ENCODE assay signal across 30 cellular contexts in genomic region chr18:23176701-23177432, GRCh38.
"Had no signal": no experiment of that assay in that cellular context is flagged by ENCODE, and none has a peak within 500 bp of the region (broad histone marks: within the 10 kb centered on the region; RNA-seq: fewer than 3 reads in every experiment).

No MANE protein-coding gene starts in this region.

- H3K27ac Mint-ChIP-seq: activated CD4-positive, alpha-beta memory T cell treated with anti-CD3 and anti-CD28 coated beads, Interleukin-2, amount 10 ng/mL, durations not matched to agents 7 days and 5 days; activated CD4-positive, alpha-beta T cell treated with anti-CD3 and anti-CD28 coated beads for 36 hours; activated naive CD4-positive, alpha-beta T cell treated with anti-CD3 and anti-CD28 coated beads for 36 hours; activated naive CD8-positive, alpha-beta T cell; activated T-helper 17 cell treated with anti-CD3 and anti-CD28 coated beads, Interleukin-2, amount 50 U/mL, for 72 hours; brain had no signal

- FAIRE-seq: astrocyte had no signal

- H3K27me3 Mint-ChIP-seq: activated naive CD8-positive, alpha-beta T cell had no signal

- H3K27me3 ChIP-seq: cardiac muscle cell, MG63, SJCRH30 had no signal

- H3K9me3 ChIP-seq: MG63, SJCRH30, SK-N-SH had no signal

- H3K4me3 Mint-ChIP-seq: activated CD4-positive, alpha-beta memory T cell treated with anti-CD3 and anti-CD28 coated beads, Interleukin-2, amount 10 ng/mL, durations not matched to agents 7 days and 5 days; activated CD4-positive, alpha-beta T cell treated with anti-CD3 and anti-CD28 coated beads for 36 hours; activated naive CD4-positive, alpha-beta T cell treated with anti-CD3 and anti-CD28 coated beads for 36 hours; activated naive CD8-positive, alpha-beta T cell; activated T-helper 17 cell treated with anti-CD3 and anti-CD28 coated beads, Interleukin-2, amount 50 U/mL, for 72 hours; brain had no signal

- H3K36me3 ChIP-seq: cardiac muscle cell, MG63, SJCRH30 had no signal

- ATAC-seq: activated CD4-positive, alpha-beta T cell treated with anti-CD3 and anti-CD28 coated beads for 36 hours; activated T-helper 17 cell treated with anti-CD3 and anti-CD28 coated beads, Interleukin-2, amount 50 U/mL, for 72 hours; Panc1 had no signal

- H3K4me1 Mint-ChIP-seq: activated T-helper 17 cell treated with anti-CD3 and anti-CD28 coated beads, Interleukin-2, amount 50 U/mL, for 72 hours had no signal

- H3K9me3 Mint-ChIP-seq: activated CD4-positive, alpha-beta memory T cell treated with anti-CD3 and anti-CD28 coated beads, Interleukin-2, amount 10 ng/mL, durations not matched to agents 7 days and 5 days; activated naive CD4-positive, alpha-beta T cell treated with anti-CD3 and anti-CD28 coated beads for 36 hours; activated T-helper 17 cell treated with anti-CD3 and anti-CD28 coated beads, Interleukin-2, amount 50 U/mL, for 72 hours; brain had no signal

- H3K4me2 ChIP-seq: SK-N-SH had no signal

- H3K36me3 Mint-ChIP-seq: activated naive CD8-positive, alpha-beta T cell; brain had no signal

- H3K9ac ChIP-seq: SK-N-SH had no signal

- H3K4me1 ChIP-seq: SJCRH30 had no signal

- H3K27ac ChIP-seq: cardiac muscle cell, RWPE1, SJCRH30, VCaP had no signal

- H3K4me3 ChIP-seq: cardiac muscle cell, MG63, SJCRH30 had no signal

- DNase-seq: activated CD4-positive, alpha-beta memory T cell treated with anti-CD3 and anti-CD28 coated beads, Interleukin-2, amount 10 ng/mL, durations not matched to agents 7 days and 5 days; activated CD4-positive, alpha-beta T cell treated with anti-CD3 and anti-CD28 coated beads for 36 hours; activated CD4-positive, alpha-beta T cell treated with anti-CD3 and anti-CD28 coated beads, Interleukin-2, amount 50 U/mL, for 1 hour; activated gamma-delta T cell; activated naive CD4-positive, alpha-beta T cell treated with anti-CD3 and anti-CD28 coated beads for 36 hours; activated T-cell treated with anti-CD3 and anti-CD28 coated beads for 4 hours; activated T-cell treated with anti-CD3 and anti-CD28 coated beads, Interleukin-2, amount 50 U/mL, for 48 hours; amygdala; MG63; MV-4-11; NCI-H1092 treated with DMSO at 0.1 percent for 48 hours; NCI-H1417 treated with DMSO at 0.1 percent for 48 hours; NCI-H1694; NCI-H2029 treated with DMSO at 0.1 percent for 48 hours; NCI-H345; NCI-H510A; NK-92 treated with Interleukin-12 subunit alpha and Interleukin-12 subunit beta, amount 100 ng/mL, for 24 hours; OCI-M1; Right ventricle myocardium superior; SJCRH30; SK-N-SH; T-helper 1 cell had no signal
